ENCODE assay signal across 26 cellular contexts in the genomic region with DNA sequence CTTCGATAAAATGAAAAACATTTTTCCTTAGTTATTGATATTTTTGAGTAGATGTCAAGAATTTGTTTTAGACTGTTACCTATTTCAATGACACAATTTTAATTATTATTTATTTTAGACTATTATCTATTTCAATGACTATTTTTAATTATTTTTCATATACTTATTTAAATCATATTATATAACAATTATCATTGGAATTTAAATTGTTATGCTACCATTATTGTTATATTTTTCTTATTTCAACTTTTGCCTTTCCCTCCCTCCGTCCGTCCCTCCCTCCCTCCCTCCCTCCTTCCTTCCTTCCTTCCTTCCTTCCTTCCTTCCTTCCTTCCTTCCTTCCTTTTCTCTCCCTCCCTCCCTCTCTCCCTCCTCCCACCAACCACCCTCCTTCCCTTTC.
"Had no signal": no experiment of that assay in that cellular context is flagged by ENCODE, and none has a peak within 500 bp of the region (broad histone marks: within the 10 kb centered on the region; RNA-seq: fewer than 3 reads in every experiment).

No MANE protein-coding gene starts in this region.

- H3K27ac ChIP-seq: brain microvascular endothelial cell, esophagus muscularis mucosa, foreskin keratinocyte had no signal

- DNase-seq: activated CD4-positive, alpha-beta T cell treated with anti-CD3 and anti-CD28 coated beads for 48 hours; activated CD4-positive, alpha-beta T cell treated with anti-CD3 and anti-CD28 coated beads, Interleukin-2, amount 50 U/mL, for 1 hour; activated CD4-positive, alpha-beta T cell treated with anti-CD3 and anti-CD28 coated beads, Interleukin-2, amount 50 U/mL, for 48 hours; activated CD8-positive, alpha-beta memory T cell treated with anti-CD3 and anti-CD28 coated beads for 24 hours; activated CD8-positive, alpha-beta T cell treated with anti-CD3 and anti-CD28 coated beads for 36 hours; activated effector memory CD4-positive, alpha-beta T cell treated with Interleukin-2 at 50 U/mL for 16 hours; activated gamma-delta T cell treated with Interleukin-2 at 50 U/mL for 16 hours; activated naive CD4-positive, alpha-beta T cell treated with anti-CD3 and anti-CD28 coated beads, Interleukin-2, amount 50 U/mL, for 16 hours; activated naive CD4-positive, alpha-beta T cell treated with Interleukin-2 at 50 U/mL for 16 hours; activated T-cell treated with anti-CD3 and anti-CD28 coated beads, Interleukin-2, amount 50 U/mL, for 4 hours; amniotic stem cell; anterior cingulate cortex; brain microvascular endothelial cell; cortex of kidney; dermis blood vessel endothelial cell; effector CD4-positive, alpha-beta T cell; effector memory CD8-positive, alpha-beta T cell; erythroblast; head of caudate nucleus; T-helper 2 cell had no signal

- H3K27ac Mint-ChIP-seq: activated CD8-positive, alpha-beta T cell treated with anti-CD3 and anti-CD28 coated beads for 36 hours; activated naive CD8-positive, alpha-beta T cell; activated T-helper 17 cell treated with anti-CD3 and anti-CD28 coated beads, Interleukin-2, amount 50 U/mL, for 72 hours; effector memory CD8-positive, alpha-beta T cell had no signal

- H3K4me3 ChIP-seq: esophagus muscularis mucosa had no signal

- H3K27me3 Mint-ChIP-seq: effector memory CD8-positive, alpha-beta T cell had no signal

- ATAC-seq: activated CD8-positive, alpha-beta T cell treated with anti-CD3 and anti-CD28 coated beads for 36 hours; activated T-cell treated with anti-CD3 and anti-CD28 coated beads, Interleukin-2, amount 50 U/mL, for 4 hours; activated T-helper 17 cell treated with anti-CD3 and anti-CD28 coated beads, Interleukin-2, amount 50 U/mL, for 72 hours; effector memory CD8-positive, alpha-beta T cell had no signal

- H3K4me1 ChIP-seq: esophagus muscularis mucosa, foreskin keratinocyte had no signal

- H3K4me3 Mint-ChIP-seq: activated CD8-positive, alpha-beta T cell treated with anti-CD3 and anti-CD28 coated beads for 36 hours; activated naive CD8-positive, alpha-beta T cell; activated T-cell treated with anti-CD3 and anti-CD28 coated beads, Interleukin-2, amount 50 U/mL, for 4 hours; activated T-helper 17 cell treated with anti-CD3 and anti-CD28 coated beads, Interleukin-2, amount 50 U/mL, for 72 hours; effector memory CD8-positive, alpha-beta T cell had no signal

- FAIRE-seq: astrocyte, bronchial epithelial cell had no signal

- H3K9me3 Mint-ChIP-seq: activated CD8-positive, alpha-beta T cell treated with anti-CD3 and anti-CD28 coated beads for 36 hours; activated T-cell treated with anti-CD3 and anti-CD28 coated beads, Interleukin-2, amount 50 U/mL, for 4 hours; activated T-helper 17 cell treated with anti-CD3 and anti-CD28 coated beads, Interleukin-2, amount 50 U/mL, for 72 hours had no signal

- H3K9me3 ChIP-seq: esophagus muscularis mucosa had no signal

- H3K36me3 Mint-ChIP-seq: activated naive CD8-positive, alpha-beta T cell had no signal

- H3K4me1 Mint-ChIP-seq: activated T-helper 17 cell treated with anti-CD3 and anti-CD28 coated beads, Interleukin-2, amount 50 U/mL, for 72 hours had no signal

- H3K36me3 ChIP-seq: brain microvascular endothelial cell, esophagus muscularis mucosa had no signal
